21 cellular contexts compared by ENCODE assay signal in the genomic region with DNA sequence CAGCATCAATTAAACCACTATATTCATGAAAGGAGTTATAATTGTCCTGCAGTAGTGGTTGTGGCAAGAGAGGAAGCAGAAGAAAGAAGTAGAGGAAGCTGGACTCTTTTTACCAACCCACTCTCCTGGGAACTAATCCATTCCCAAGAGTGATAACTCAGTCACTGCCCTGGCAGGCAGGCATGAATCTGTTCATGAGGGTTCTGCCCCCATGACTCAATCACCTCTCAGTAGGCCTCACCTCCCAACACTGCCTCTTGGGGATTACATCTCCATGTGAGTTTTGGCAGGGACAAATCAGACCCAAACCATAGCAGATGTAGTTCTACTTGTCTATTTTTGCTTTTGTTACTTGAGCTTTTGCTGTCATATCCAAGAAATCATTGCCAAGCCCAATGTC.
"Had no signal": no experiment of that assay in that cellular context is flagged by ENCODE, and none has a peak within 500 bp of the region (broad histone marks: within the 10 kb centered on the region; RNA-seq: fewer than 3 reads in every experiment).

No MANE protein-coding gene starts in this region.

- H3K36me3 ChIP-seq: right atrium auricular region, transverse colon, vagina had no signal

- H3K4me3 ChIP-seq: dorsolateral prefrontal cortex, right atrium auricular region, skin epidermis, transverse colon, vagina had no signal

- DNase-seq: activated CD4-positive, alpha-beta T cell treated with anti-CD3 and anti-CD28 coated beads for 1 hour; activated CD4-positive, alpha-beta T cell treated with anti-CD3 and anti-CD28 coated beads, Interleukin-2, amount 50 U/mL, for 4 hours; activated naive CD4-positive, alpha-beta T cell treated with Interleukin-2 at 50 U/mL for 16 hours; activated T-cell treated with anti-CD3 and anti-CD28 coated beads for 4 hours; aorta; dorsolateral prefrontal cortex; endodermal cell; kidney glomerular epithelial cell; nucleus accumbens; stimulated activated CD4-positive, alpha-beta T cell treated with anti-CD3 and anti-CD28 coated beads, Interleukin-4, amount 100 ng/mL, for 4 hours; stimulated activated CD8-positive, alpha-beta memory T cell treated with anti-CD3 and anti-CD28 coated beads, Interleukin-4, amount 100 ng/mL, for 48 hours; stimulated activated naive CD4-positive, alpha-beta T cell treated with Interleukin-2 at 50 U/mL for 16 hours; substantia nigra; T-helper 9 cell; transverse colon had no signal

- H3K4me1 ChIP-seq: right atrium auricular region, transverse colon, vagina had no signal

- H3K9me3 Mint-ChIP-seq: endodermal cell had no signal

- ATAC-seq: activated T-helper 17 cell treated with anti-CD3 and anti-CD28 coated beads, Interleukin-2, amount 50 U/mL, for 72 hours; esophagus mucosa; natural killer cell treated with Interleukin-12 subunit alpha and Interleukin-12 subunit beta and Interleukin-15 and Interleukin-18, amount 100 ng/mL, for 72 hours had no signal

- H3K4me3 Mint-ChIP-seq: activated T-helper 17 cell treated with anti-CD3 and anti-CD28 coated beads, Interleukin-2, amount 50 U/mL, for 72 hours; endodermal cell; natural killer cell treated with Interleukin-12 subunit alpha and Interleukin-12 subunit beta and Interleukin-15 and Interleukin-18, amount 100 ng/mL, for 72 hours had no signal

- H3K27me3 ChIP-seq: dorsolateral prefrontal cortex, right atrium auricular region, transverse colon, vagina had no signal

- H3K27me3 Mint-ChIP-seq: activated T-helper 17 cell treated with anti-CD3 and anti-CD28 coated beads, Interleukin-2, amount 50 U/mL, for 72 hours; natural killer cell treated with Interleukin-12 subunit alpha and Interleukin-12 subunit beta and Interleukin-15 and Interleukin-18, amount 100 ng/mL, for 72 hours had no signal

- H3K27ac Mint-ChIP-seq: activated T-helper 17 cell treated with anti-CD3 and anti-CD28 coated beads, Interleukin-2, amount 50 U/mL, for 72 hours; endodermal cell; natural killer cell treated with Interleukin-12 subunit alpha and Interleukin-12 subunit beta and Interleukin-15 and Interleukin-18, amount 100 ng/mL, for 72 hours had no signal

- H3K27ac ChIP-seq: dorsolateral prefrontal cortex, right atrium auricular region, skin epidermis, transverse colon, vagina had no signal

- H3K4me1 Mint-ChIP-seq: activated T-helper 17 cell treated with anti-CD3 and anti-CD28 coated beads, Interleukin-2, amount 50 U/mL, for 72 hours; endodermal cell had no signal

- H3K9me3 ChIP-seq: right atrium auricular region, transverse colon, vagina had no signal

- H3K36me3 Mint-ChIP-seq: natural killer cell treated with Interleukin-12 subunit alpha and Interleukin-12 subunit beta and Interleukin-15 and Interleukin-18, amount 100 ng/mL, for 72 hours had no signal
